ENCODE assay signal across 13 cellular contexts in the genomic region with DNA sequence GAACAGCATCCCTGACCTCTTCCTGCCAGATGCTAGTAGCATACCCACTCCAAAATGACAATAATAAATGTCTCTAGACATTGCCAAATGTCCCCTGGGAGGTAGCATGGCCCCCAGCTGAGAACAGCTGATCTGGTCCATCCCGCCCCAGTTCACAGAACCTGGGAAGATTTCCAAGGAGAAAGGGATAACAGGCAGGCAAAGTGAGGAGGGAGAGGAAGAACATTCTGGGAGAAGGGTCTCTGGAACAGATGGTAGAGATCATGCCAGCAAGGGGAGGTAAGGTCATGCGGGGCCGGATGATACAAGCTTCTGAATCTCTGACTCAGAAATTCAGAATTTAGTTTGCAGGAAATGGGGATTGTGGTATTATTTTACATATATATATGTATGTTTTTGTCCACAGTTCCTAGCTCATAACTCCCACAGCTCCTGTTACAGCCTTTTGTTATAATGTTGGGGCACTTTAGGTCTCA.
DNase-seq lines count a peak whose midpoint lies in the region; ATAC-seq and TF ChIP-seq lines count a peak whose summit lies in the region.
"Had no signal": no experiment of that assay in that cellular context is flagged by ENCODE, and none has a peak within 500 bp of the region (broad histone marks: within the 10 kb centered on the region; RNA-seq: fewer than 3 reads in every experiment).

No MANE protein-coding gene starts in this region.

- H3K4ac ChIP-seq in IMR-90 (ENCODE audit: low read depth, low read length) (no peak overlapping the region), mesenchymal stem cell (ENCODE audit: low read depth in 1 of 2, low read length in 2 of 2) (no peak overlapping the region)

- ATAC-seq in IMR-90 (ENCODE audit: low read depth), result peak; percentile 63
- ATAC-seq in GM21423 (IDR thresholded peaks at IDR 0.05; ENCODE audit: unreplicated experiment), result no peak
- ATAC-seq in HG03097 (IDR thresholded peaks at IDR 0.05; ENCODE audit: low FRiP score, unreplicated experiment), result no peak
- no peak for ATAC-seq in HG02571 (IDR thresholded peaks at IDR 0.05; ENCODE audit: unreplicated experiment)
- ATAC-seq: gastroesophageal sphincter; stimulated activated naive CD8-positive, alpha-beta T cell treated with anti-CD3 and anti-CD28 coated beads, Interleukin-15, amount 100 ng/mL, for 72 hours had no signal

- peaks cover 4% of the 10 kb centered on the region; the same call in 1 of the 2 replicates for H3K9me1 ChIP-seq in IMR-90 (ENCODE audit: insufficient read depth, low read length)

- H3K79me1 ChIP-seq in IMR-90 (ENCODE audit: low read depth in 1 of 2, low read length in 2 of 2) (peaks cover 5 to 11% of the 10 kb centered on the region in 2 experiments), mesenchymal stem cell (replicated peaks; ENCODE audit: low read length, poor library complexity, severe bottlenecking) (peaks cover 12% of the 10 kb centered on the region)

- POLR2A ChIA-PET in IMR-90 (lab: Charles Lee; ENCODE audit: unreplicated experiment), result no interaction called here

- no peak overlapping the region for H2BK15ac ChIP-seq in IMR-90 (ENCODE audit: low read depth, low read length)
- no peak overlapping the region for H2BK15ac ChIP-seq in mesenchymal stem cell (ENCODE audit: low read depth, poor library complexity, severe bottlenecking)

- H2BK5ac ChIP-seq in IMR-90 (ENCODE audit: low read depth, low read length, poor library complexity, severe bottlenecking), result peak overlapping the region; percentile 28
- no peak overlapping the region for H2BK5ac ChIP-seq in mesenchymal stem cell (ENCODE audit: low read depth, low read length, poor library complexity, severe bottlenecking)

- no TSS peak for BruUV-seq in IMR-90 (replicated peaks; lab: Mats Ljungman, UMichigan)

- H2BK20ac ChIP-seq in IMR-90 (ENCODE audit: low read depth, low read length), result peak overlapping the region; percentile 23; the same call in 1 of the 2 replicates

- TF ChIP-seq RAD21 in IMR-90 (IDR thresholded peaks at IDR 0.05; ENCODE audit: low read length), result no peak

- H3K9ac ChIP-seq in IMR-90 (ENCODE audit: low read depth, low read length) (no peak overlapping the region), mesenchymal stem cell (ENCODE audit: low read length) (no peak overlapping the region)

- H4K8ac ChIP-seq in IMR-90 (ENCODE audit: low read depth in 2 of 2, low read length in 2 of 2), result peak overlapping the region in 1 of 2 experiments; percentile 59; a peak in 2 of 4 replicates
- H4K8ac ChIP-seq in mesenchymal stem cell (ENCODE audit: low read length), result no peak overlapping the region

- peak overlapping the region; percentile 81; the same call in 1 of the 2 replicates for H3K18ac ChIP-seq in IMR-90 (ENCODE audit: low read depth, low read length)
- no peak overlapping the region for H3K18ac ChIP-seq in mesenchymal stem cell (ENCODE audit: low read depth in 1 of 2, low read length in 2 of 2)

- no peak overlapping the region for H2AK9ac ChIP-seq in IMR-90 (replicated peaks; ENCODE audit: low read depth, low read length, poor library complexity)

- H2AFZ ChIP-seq in IMR-90 (replicated peaks; ENCODE audit: low read length, poor library complexity) (no peak overlapping the region), mesenchymal stem cell (ENCODE audit: low read depth, low read length) (no peak overlapping the region)

- TF ChIP-seq CTCF in IMR-90 (conservative IDR thresholded peaks at IDR 0.05; ENCODE audit: low read depth, low read length), result no peak
- TF ChIP-seq CTCF in astrocyte of the spinal cord (IDR thresholded peaks at IDR 0.05; ENCODE audit: low read depth, low read length), result no peak

- dilution Hi-C loops in IMR-90 (cut with HindIII; ENCODE audit: low sequenced_read_pairs, unreplicated experiment), result no loop called here

- peak overlapping the region; percentile 23; the same call in 1 of the 2 replicates for H2BK120ac ChIP-seq in IMR-90 (ENCODE audit: low read depth, low read length)
- no peak overlapping the region for H2BK120ac ChIP-seq in mesenchymal stem cell (ENCODE audit: low read depth, low read length)

- CTCF ChIA-PET in IMR-90 (lab: Yijun Ruan, JAX), result no interaction called here

- H3K36me3 ChIP-seq in IMR-90 (ENCODE audit: control insufficient read depth, insufficient read depth, low read length) (no peaks in the 10 kb centered on the region), mesenchymal stem cell (ENCODE audit: control insufficient read depth in 1 of 2, insufficient read depth in 2 of 2, low read depth in 1 of 2, low read length in 2 of 2) (peaks cover 0 to 12% of the 10 kb centered on the region in 2 experiments)

- no peaks in the 10 kb centered on the region for H4K20me1 ChIP-seq in IMR-90 (ENCODE audit: insufficient read depth, low read length)

- H3K9me3 ChIP-seq in IMR-90 (ENCODE audit: control insufficient read depth, insufficient read depth, low read length), result no peaks in the 10 kb centered on the region; the same call in 1 of the 2 replicates
- H3K9me3 ChIP-seq in mesenchymal stem cell (ENCODE audit: control insufficient read depth, low read length), result no peaks in the 10 kb centered on the region
- H3K9me3 ChIP-seq: gastroesophageal sphincter had no signal

- no peak for TF ChIP-seq POLR2A in IMR-90 (IDR thresholded peaks at IDR 0.05; ENCODE audit: low read depth, low read length)

- intact Hi-C loops in IMR-90 (cut with micrococcal nuclease), result loop anchor here (5.0 kb wide), 1 partner anchor 186 kb away; no protein-coding TSS in a partner anchor

- no peak overlapping the region for H4K91ac ChIP-seq in IMR-90 (ENCODE audit: insufficient read depth, low read depth, low read length)
- no peak overlapping the region for H4K91ac ChIP-seq in mesenchymal stem cell (ENCODE audit: low read length)

- H2AK5ac ChIP-seq in IMR-90 (ENCODE audit: low read depth, low read length) (no peak overlapping the region), mesenchymal stem cell (ENCODE audit: low read length, severe bottlenecking) (no peak overlapping the region)

- H3K23ac ChIP-seq in IMR-90 (ENCODE audit: low read depth, low read length), result no peak overlapping the region
- H3K23ac ChIP-seq in mesenchymal stem cell (ENCODE audit: low read length in 2 of 2), result no peak overlapping the region

- H3K27me3 ChIP-seq in IMR-90 (ENCODE audit: control insufficient read depth, insufficient read depth, low read length), result no peaks in the 10 kb centered on the region
- H3K27me3 ChIP-seq in mesenchymal stem cell (ENCODE audit: control insufficient read depth in 1 of 2, insufficient read depth in 1 of 2, low read length in 2 of 2), result no peaks in the 10 kb centered on the region
- H3K27me3 ChIP-seq: gastroesophageal sphincter had no signal

- in situ Hi-C loops in IMR-90 (cut with MboI; ENCODE audit: low sequenced_read_pairs), result no loop called here
- in situ Hi-C loops in astrocyte of the spinal cord (cut with HindIII; ENCODE audit: low sequenced_read_pairs), result no loop called here

- peak overlapping the region; percentile 19; the same call in 1 of the 2 replicates for H3K27ac ChIP-seq in IMR-90 (ENCODE audit: insufficient read depth, low read length)
- H3K27ac ChIP-seq in mesenchymal stem cell (ENCODE audit: low read length, poor library complexity, severe bottlenecking), result peak overlapping the region; percentile 43
- H3K27ac ChIP-seq: 22Rv1, gastroesophageal sphincter had no signal

- H3K14ac ChIP-seq in IMR-90 (replicated peaks; ENCODE audit: low read depth, low read length), result no peak overlapping the region
- H3K14ac ChIP-seq in mesenchymal stem cell (ENCODE audit: low read length in 2 of 2), result no peak overlapping the region

- no peak overlapping the region for H3K4me3 ChIP-seq in IMR-90 (ENCODE audit: insufficient read depth, low read depth, low read length)
- no peak overlapping the region for H3K4me3 ChIP-seq in astrocyte of the spinal cord (ENCODE audit: low read depth, low read length)
- H3K4me3 ChIP-seq in mesenchymal stem cell (ENCODE audit: insufficient read depth in 1 of 2, low read depth in 1 of 2, low read length in 2 of 2), result no peak overlapping the region
- H3K4me3 ChIP-seq: gastroesophageal sphincter had no signal

- H3K4me1 ChIP-seq in IMR-90 (ENCODE audit: control insufficient read depth, insufficient read depth, low read length), result peaks cover 16% of the 10 kb centered on the region
- H3K4me1 ChIP-seq in mesenchymal stem cell (ENCODE audit: control insufficient read depth, insufficient read depth, low read depth, low read length), result peaks cover 3% of the 10 kb centered on the region
- H3K4me1 ChIP-seq: gastroesophageal sphincter had no signal

- WGBS in IMR-90 (ENCODE audit: extremely low coverage in 2 of 2, insufficient read length in 1 of 2), 2 experiments, result 0% methylated on average over 1 of the region's 3 CpGs; no CpG with 5 or more reads in 1 of the 2 experiments
- WGBS in mesenchymal stem cell, result 34% methylated on average over 3 of the region's 3 CpGs

- H3K4me2 ChIP-seq in IMR-90 (ENCODE audit: low read depth, low read length) (peak overlapping the region; percentile 5; the same call in 1 of the 2 replicates), mesenchymal stem cell (ENCODE audit: low read length, poor library complexity, severe bottlenecking) (peak overlapping the region; percentile 5)

- H2BK12ac ChIP-seq in mesenchymal stem cell (ENCODE audit: low read length in 2 of 2), result no peak overlapping the region

- DNase-seq in NCI-H1092 treated with DMSO at 0.1 percent for 48 hours (lab: John Stamatoyannopoulos, UW) (peak; percentile 4), NCI-H1092 (lab: John Stamatoyannopoulos, UW) (no peak), IMR-90 (peak; percentile 63), astrocyte of the spinal cord (ENCODE audit: low read depth, low spot score) (peak; percentile 59), mesenchymal stem cell (peak; percentile 38)
- DNase-seq: DMS153; NCI-H1436 treated with DMSO at 0.1 percent for 48 hours; stimulated activated naive CD8-positive, alpha-beta T cell treated with anti-CD3 and anti-CD28 coated beads, Interleukin-15, amount 100 ng/mL, for 72 hours had no signal

- no peak overlapping the region for H3K56ac ChIP-seq in IMR-90 (ENCODE audit: extremely low read depth, insufficient read depth, low read length)

- no peak overlapping the region for H4K5ac ChIP-seq in IMR-90 (ENCODE audit: low read depth, low read length)

TF ChIP-seq in IMR-90, 13 proteins besides CTCF, POLR2A, EP300 and RAD21:
- TF ChIP-seq RFX5 (IDR thresholded peaks at IDR 0.05; ENCODE audit: low read depth, low read length), result no peak
- no peak for TF ChIP-seq CHD1 (IDR thresholded peaks at IDR 0.05; ENCODE audit: low read depth, low read length)
- TF ChIP-seq CEBPB (IDR thresholded peaks at IDR 0.05; ENCODE audit: low read depth, low read length), result no peak
- TF ChIP-seq, protein P1, sequence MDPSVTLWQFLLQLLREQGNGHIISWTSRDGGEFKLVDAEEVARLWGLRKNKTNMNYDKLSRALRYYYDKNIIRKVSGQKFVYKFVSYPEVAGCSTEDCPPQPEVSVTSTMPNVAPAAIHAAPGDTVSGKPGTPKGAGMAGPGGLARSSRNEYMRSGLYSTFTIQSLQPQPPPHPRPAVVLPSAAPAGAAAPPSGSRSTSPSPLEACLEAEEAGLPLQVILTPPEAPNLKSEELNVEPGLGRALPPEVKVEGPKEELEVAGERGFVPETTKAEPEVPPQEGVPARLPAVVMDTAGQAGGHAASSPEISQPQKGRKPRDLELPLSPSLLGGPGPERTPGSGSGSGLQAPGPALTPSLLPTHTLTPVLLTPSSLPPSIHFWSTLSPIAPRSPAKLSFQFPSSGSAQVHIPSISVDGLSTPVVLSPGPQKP (IDR thresholded peaks at IDR 0.05; ENCODE audit: borderline replicate concordance, low read depth, low read length), result no peak
